8 cellular contexts compared by ENCODE assay signal in the genomic region with DNA sequence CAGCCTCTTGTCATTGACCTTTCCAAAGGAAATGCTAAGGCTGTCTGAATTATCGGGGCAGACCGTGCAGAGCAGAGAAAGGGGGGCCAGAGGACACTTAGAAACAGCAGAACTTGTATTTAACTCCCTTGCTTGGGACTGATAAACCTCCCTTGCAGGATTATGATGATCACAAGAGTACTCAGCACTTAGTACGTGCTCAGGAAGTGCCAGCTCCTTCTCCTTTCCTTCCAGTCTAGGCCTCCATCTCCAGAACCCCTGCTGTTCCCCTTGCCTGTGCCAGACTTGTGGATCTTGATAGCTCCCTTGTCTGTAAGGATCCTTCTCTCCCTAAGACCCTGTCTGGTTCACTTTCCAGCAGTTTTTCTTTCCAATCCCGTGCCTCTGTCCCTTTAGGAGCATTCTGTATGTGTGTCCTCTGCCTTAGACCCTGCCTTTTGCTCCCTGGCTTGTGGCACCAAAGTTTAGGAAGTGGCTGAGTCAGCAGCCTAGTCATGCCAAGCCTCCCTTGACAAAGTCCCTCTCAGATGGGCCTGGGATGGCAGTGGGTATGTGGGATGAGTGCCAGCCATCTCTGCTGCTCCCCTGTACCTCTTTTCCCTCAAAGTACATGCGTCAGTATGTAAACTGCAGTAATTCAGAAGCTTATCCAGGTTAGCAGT. TPM values are rescaled to one million over a fixed set of nuclear protein-coding genes. Genes with fewer than 3 reads are reported as not detected.
DNase-seq lines count a peak whose midpoint lies in the region; ATAC-seq and TF ChIP-seq lines count a peak whose summit lies in the region.

No MANE protein-coding gene starts in this region.

- H3K27ac ChIP-seq in fibroblast of lung (ENCODE audit: insufficient read depth, low read length) (peak overlapping the region; percentile 58), neutrophil (peak overlapping the region; percentile 50)

- H3K79me2 ChIP-seq in fibroblast of lung (ENCODE audit: control insufficient read depth, insufficient read depth, low read length): no peaks in the 10 kb centered on the region

- peak overlapping the region; percentile 99 for H2AFZ ChIP-seq in fibroblast of lung (ENCODE audit: low read length)

- DNase-seq in AG09309 (ENCODE audit: low read depth) (no peak), HAP-1 (ENCODE audit: low spot score in 2 of 2) (peak in 1 of 2 experiments; percentile 12), SW480 (ENCODE audit: low spot score) (peak; percentile 9), fibroblast of lung (ENCODE audit: low read depth in 2 of 2) (peak; percentile 12 to 19)

- peak overlapping the region; percentile 78 for H3K4me3 ChIP-seq in AG09309 (ENCODE audit: control insufficient read depth, low read depth, low read length)
- peak overlapping the region; percentile 79 for H3K4me3 ChIP-seq in HAP-1
- H3K4me3 ChIP-seq in fibroblast of lung (replicated peaks in 1 of 4; ENCODE audit: control extremely low read depth in 1 of 4, insufficient read depth in 1 of 4, low read depth in 3 of 4, low read length in 4 of 4): peak overlapping the region; percentile 77 to 94 (median 87)
- peak overlapping the region; percentile 89 to 94 for H3K4me3 ChIP-seq in neutrophil (ENCODE audit: low read depth in 1 of 2, low read length in 1 of 2)

- H3K4me2 ChIP-seq in fibroblast of lung (ENCODE audit: extremely low read depth, insufficient read depth, low read length): peak overlapping the region; percentile 86

- H3K4me1 ChIP-seq in HAP-1: peaks cover 11% of the 10 kb centered on the region
- H3K4me1 ChIP-seq in fibroblast of lung (ENCODE audit: control insufficient read depth, extremely low read depth, insufficient read depth, low read length): peaks cover 2% of the 10 kb centered on the region
- peaks cover 17 to 19% of the 10 kb centered on the region in 2 experiments for H3K4me1 ChIP-seq in neutrophil (ENCODE audit: control insufficient read depth in 1 of 2, insufficient read depth in 1 of 2, low read depth in 1 of 2, low read length in 1 of 2)

- no peaks in the 10 kb centered on the region for H4K20me1 ChIP-seq in fibroblast of lung (ENCODE audit: control insufficient read depth, extremely low read depth, insufficient read depth, low read length)

- in situ Hi-C loops in HAP-1 (cut with MboI; ENCODE audit: low sequenced_read_pairs): no loop called here

- no peaks in the 10 kb centered on the region; the same call in 1 of the 2 replicates for H3K9me3 ChIP-seq in HAP-1
- H3K9me3 ChIP-seq in fibroblast of lung (ENCODE audit: control insufficient read depth, insufficient read depth, low read depth, low read length): no peaks in the 10 kb centered on the region
- H3K9me3 ChIP-seq in neutrophil: no peaks in the 10 kb centered on the region

- 0 out of 2 replicates have a peak, but pooled peaks cover 2% of the 10 kb centered on the region for H3K27me3 ChIP-seq in HAP-1 (ENCODE audit: low read depth)
- H3K27me3 ChIP-seq in fibroblast of lung (ENCODE audit: control insufficient read depth, insufficient read depth, low read length): peaks cover 3% of the 10 kb centered on the region
- peaks cover 33% of the 10 kb centered on the region for H3K27me3 ChIP-seq in neutrophil

- ATAC-seq in GM21367 (IDR thresholded peaks at IDR 0.05; ENCODE audit: unreplicated experiment) (no peak), HG02678 (IDR thresholded peaks at IDR 0.05; ENCODE audit: unreplicated experiment) (no peak), HG03457 (IDR thresholded peaks at IDR 0.05; ENCODE audit: unreplicated experiment) (no peak)

- TF ChIP-seq CTCF in AG09309 (IDR thresholded peaks at IDR 0.05; ENCODE audit: control insufficient read depth, insufficient read depth, low read depth, low read length, missing control alignments) (no peak), fibroblast of lung (conservative IDR thresholded peaks at IDR 0.05 in 1 of 2, IDR thresholded peaks at IDR 0.05 in 1 of 2; ENCODE audit: low read depth in 1 of 2, low read length in 2 of 2) (no peak), neutrophil (IDR thresholded peaks at IDR 0.05) (no peak)

- H3K36me3 ChIP-seq in HAP-1 (replicated peaks) (peaks cover 8% of the 10 kb centered on the region), fibroblast of lung (ENCODE audit: control insufficient read depth, insufficient read depth, low read length) (no peaks in the 10 kb centered on the region), neutrophil (no peaks in the 10 kb centered on the region)

- peak overlapping the region; percentile 66 for H3K9ac ChIP-seq in fibroblast of lung (ENCODE audit: insufficient read depth, low read length)

RNA-seq across cellular contexts. Expression of a gene that starts 0.8 kb away (rescaled TPM):
- 4.6 and 8.9 TPM in 2 replicates for total RNA-seq in fibroblast of lung
- 13.0 and 16.9 TPM in 2 replicates for polyA plus RNA-seq in fibroblast of lung
- polyA plus RNA-seq in fibroblast of lung (2012): 10.8 and 18.3 TPM in 2 replicates
- 28.1 and 28.4 TPM in 2 replicates for polyA minus RNA-seq in fibroblast of lung (ENCODE audit: low replicate concordance)
